ENCODE assay signal across 8 cellular contexts in genomic region chr22:26483439-26484359, GRCh38. TPM values are rescaled to one million over a fixed set of nuclear protein-coding genes. Genes with fewer than 3 reads are reported as not detected.
A peak's percentile ranks its signal among the peaks of the same experiment; 100 is the strongest.
DNase-seq lines count a peak whose midpoint lies in the region; ATAC-seq and TF ChIP-seq lines count a peak whose summit lies in the region.

HPS4 (minus strand) TSS chr22:26483783; CDS start chr22:26481762, 2,021 bp downstream.
SRRD (plus strand) TSS chr22:26483877; CDS start chr22:26483891, 14 bp downstream.

- peak within 1 kb of the TSS; percentile 90 for H3K4me3 ChIP-seq in BLaER1
- peak within 1 kb of the TSS; percentile 81 to 93 for H3K4me3 ChIP-seq in duodenal mucosa (ENCODE audit: low read depth in 1 of 2, low read length in 2 of 2)
- H3K4me3 ChIP-seq in lower leg skin (ENCODE audit: low read depth, poor library complexity, severe bottlenecking), result peak within 1 kb of the TSS; percentile 70

- H3K9me3 ChIP-seq in BLaER1, result no peaks in the 10 kb centered on the region
- H3K9me3 ChIP-seq in duodenal mucosa (ENCODE audit: control insufficient read depth in 1 of 2, low read length in 2 of 2), result no peaks in the 10 kb centered on the region

- TF ChIP-seq POLR2A in lower leg skin (IDR thresholded peaks at IDR 0.05), result peak in 1 of 2 donors; percentile 46

- H3K9ac ChIP-seq in BLaER1, result peak within 1 kb of the TSS; percentile 100
- peak within 1 kb of the TSS; percentile 92 to 99 for H3K9ac ChIP-seq in duodenal mucosa (ENCODE audit: low read depth in 1 of 2, low read length in 2 of 2)

- H3K36me3 ChIP-seq in BLaER1, result peaks cover 2% of the 10 kb centered on the region
- H3K36me3 ChIP-seq in duodenal mucosa (ENCODE audit: control insufficient read depth in 1 of 2, insufficient read depth in 2 of 2, low read length in 2 of 2), result peaks cover 12 to 13% of the 10 kb centered on the region in 2 donors

- no peak for TF ChIP-seq CTCF in lower leg skin (IDR thresholded peaks at IDR 0.05)

- H3K27ac ChIP-seq in BLaER1 (peak within 1 kb of the TSS; percentile 98), duodenal mucosa (ENCODE audit: low read depth, low read length) (peak within 1 kb of the TSS; percentile 89)

- DNase-seq in NCI-H748 treated with DMSO at 0.1 percent for 48 hours (lab: John Stamatoyannopoulos, UW), result peak; percentile 42
- DNase-seq in activated CD4-positive, alpha-beta T cell treated with anti-CD3 and anti-CD28 coated beads, Interleukin-2, amount 50 U/mL, for 48 hours, result peak; percentile 88 to 91
- DNase-seq in lower leg skin (ENCODE audit: low spot score in 2 of 2), result peak; percentile 83 to 97
- peak; percentile 86 to 91 for DNase-seq in stimulated activated CD4-positive, alpha-beta T cell treated with anti-CD3 and anti-CD28 coated beads, Interleukin-4, amount 100 ng/mL, for 48 hours (ENCODE audit: low read depth in 2 of 2)

- H4K20me1 ChIP-seq in BLaER1, result no peaks in the 10 kb centered on the region

- intact Hi-C loops in lower leg skin (cut with DNase I; ENCODE audit: low total_unique reads), result no loop called here

- 0% methylated on average over 42 to 73 of the region's 85 CpGs for WGBS in lower leg skin, 2 donors

- H3K27me3 ChIP-seq in BLaER1 (no peaks in the 10 kb centered on the region), duodenal mucosa (ENCODE audit: control insufficient read depth in 1 of 2, insufficient read depth in 2 of 2, low read length in 2 of 2) (no peaks in the 10 kb centered on the region)

- H3K4me2 ChIP-seq in BLaER1, result peak within 1 kb of the TSS; percentile 94

- H3K4me1 ChIP-seq in BLaER1 (peaks cover 51% of the 10 kb centered on the region), duodenal mucosa (ENCODE audit: control insufficient read depth in 1 of 2, insufficient read depth in 2 of 2, low read length in 2 of 2) (peaks cover 41 to 45% of the 10 kb centered on the region in 2 donors)

- ATAC-seq in GM19351 (IDR thresholded peaks at IDR 0.05; ENCODE audit: unreplicated experiment) (peak; percentile 58), HG03520 (IDR thresholded peaks at IDR 0.05; ENCODE audit: unreplicated experiment) (peak; percentile 59)

RNA-seq across cellular contexts. Expression of gene HPS4, which starts in this region (rescaled TPM):
- 10 to 100 TPM; 40.5 to 68.0 (median 47.5) TPM for total RNA-seq in lower leg skin

RNA-seq across cellular contexts. Expression of gene SRRD, which starts in this region (rescaled TPM):
- 10 to 100 TPM; 10.3 to 21.5 (median 17.3) TPM for total RNA-seq in lower leg skin

Comparison
In these comparisons a context has a peak if more than half of its experiments do, and no peak if none do; other contexts are left out.
1. Peak in every context shown above with its lines: DNase-seq, ATAC-seq, H3K4me3 ChIP-seq and H3K27ac ChIP-seq.